In the genomic region with DNA sequence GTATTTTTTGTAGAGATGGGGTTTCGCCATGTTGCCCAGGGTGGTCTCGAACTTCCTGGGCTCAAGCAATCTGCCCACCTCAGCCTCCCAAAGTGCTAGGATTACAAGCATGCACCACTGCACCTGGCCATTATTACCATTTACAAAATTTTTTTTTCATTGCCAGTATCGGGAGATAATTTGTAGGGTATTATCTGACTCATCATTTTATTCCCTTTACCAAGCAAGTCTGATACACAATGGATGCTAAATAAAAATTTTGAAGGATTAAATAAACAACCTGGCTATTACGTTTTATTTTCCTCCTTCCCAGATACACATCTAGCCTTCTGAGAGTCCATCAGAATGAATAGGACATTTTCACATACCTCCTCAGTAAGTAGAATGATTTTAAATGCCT, we compare ENCODE assay signal across 3 cellular contexts.
TF ChIP-seq lines count a peak whose summit lies in the region.

No MANE protein-coding gene starts in this region.

TF ChIP-seq in HepG2, 621 proteins besides CTCF, POLR2A, EP300 and RAD21:
- TF ChIP-seq MAFK (conservative IDR thresholded peaks at IDR 0.05 in 1 of 2, IDR thresholded peaks at IDR 0.05 in 1 of 2; ENCODE audit: low read length in 2 of 2), result peak; percentile 48 to 80; a peak in 3 of 4 replicates
- peak; percentile 64 for TF ChIP-seq MAFF (IDR thresholded peaks at IDR 0.05; ENCODE audit: low read depth, low read length)
- TF ChIP-seq MAFG (CRISPR knock-in tag; IDR thresholded peaks at IDR 0.05), result no peak
TF ChIP-seq in HepG2: peak in this region for 2.

TF ChIP-seq in IMR-90, 13 proteins besides CTCF, POLR2A, EP300 and RAD21:
- TF ChIP-seq RCOR1 (IDR thresholded peaks at IDR 0.05; ENCODE audit: insufficient replicate concordance, low read length) (no peak), BHLHE40 (IDR thresholded peaks at IDR 0.05; ENCODE audit: low read depth, low read length) (no peak), MAFK (IDR thresholded peaks at IDR 0.05; ENCODE audit: low read depth, low read length) (peak; percentile 62), CHD1 (IDR thresholded peaks at IDR 0.05; ENCODE audit: low read depth, low read length) (no peak), CEBPB (IDR thresholded peaks at IDR 0.05; ENCODE audit: low read depth, low read length) (no peak), SMC3 (IDR thresholded peaks at IDR 0.05; ENCODE audit: low read depth, low read length) (no peak)
- TF ChIP-seq, protein P1, sequence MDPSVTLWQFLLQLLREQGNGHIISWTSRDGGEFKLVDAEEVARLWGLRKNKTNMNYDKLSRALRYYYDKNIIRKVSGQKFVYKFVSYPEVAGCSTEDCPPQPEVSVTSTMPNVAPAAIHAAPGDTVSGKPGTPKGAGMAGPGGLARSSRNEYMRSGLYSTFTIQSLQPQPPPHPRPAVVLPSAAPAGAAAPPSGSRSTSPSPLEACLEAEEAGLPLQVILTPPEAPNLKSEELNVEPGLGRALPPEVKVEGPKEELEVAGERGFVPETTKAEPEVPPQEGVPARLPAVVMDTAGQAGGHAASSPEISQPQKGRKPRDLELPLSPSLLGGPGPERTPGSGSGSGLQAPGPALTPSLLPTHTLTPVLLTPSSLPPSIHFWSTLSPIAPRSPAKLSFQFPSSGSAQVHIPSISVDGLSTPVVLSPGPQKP (IDR thresholded peaks at IDR 0.05; ENCODE audit: borderline replicate concordance, low read depth, low read length), result no peak
TF ChIP-seq in IMR-90: peak in this region for 1.

TF ChIP-seq in K562, 482 proteins besides CTCF, POLR2A, EP300 and RAD21:
- TF ChIP-seq C11orf30 (IDR thresholded peaks at IDR 0.05; ENCODE audit: low read depth) (peak; percentile 24; the same call in 1 of the 2 replicates), ZNF184 (CRISPR knock-in tag; IDR thresholded peaks at IDR 0.05) (no peak), MAFK (IDR thresholded peaks at IDR 0.05; ENCODE audit: low read length) (0 out of 2 replicates have a peak, but pooled peaks have one; percentile 8), FOSL1 (tag; conservative IDR thresholded peaks at IDR 0.05) (no peak), MAFG (tag; conservative IDR thresholded peaks at IDR 0.05) (peak; percentile 26; the same call in 1 of the 2 replicates), ELK3 (CRISPR knock-in tag; IDR thresholded peaks at IDR 0.05) (no peak), ZNF224 (CRISPR knock-in tag; IDR thresholded peaks at IDR 0.05) (no peak), ZNF75A (CRISPR knock-in tag; IDR thresholded peaks at IDR 0.05) (no peak), ZNF79 (CRISPR knock-in tag; IDR thresholded peaks at IDR 0.05; ENCODE audit: low read depth) (no peak), MBD1 (CRISPR knock-in tag; IDR thresholded peaks at IDR 0.05) (no peak), ELF2 (CRISPR knock-in tag; IDR thresholded peaks at IDR 0.05) (no peak), ZNF354B (CRISPR knock-in tag; IDR thresholded peaks at IDR 0.05) (no peak), ZNF316 (IDR thresholded peaks at IDR 0.05) (peak; percentile 54)
- TF ChIP-seq, protein P2, sequence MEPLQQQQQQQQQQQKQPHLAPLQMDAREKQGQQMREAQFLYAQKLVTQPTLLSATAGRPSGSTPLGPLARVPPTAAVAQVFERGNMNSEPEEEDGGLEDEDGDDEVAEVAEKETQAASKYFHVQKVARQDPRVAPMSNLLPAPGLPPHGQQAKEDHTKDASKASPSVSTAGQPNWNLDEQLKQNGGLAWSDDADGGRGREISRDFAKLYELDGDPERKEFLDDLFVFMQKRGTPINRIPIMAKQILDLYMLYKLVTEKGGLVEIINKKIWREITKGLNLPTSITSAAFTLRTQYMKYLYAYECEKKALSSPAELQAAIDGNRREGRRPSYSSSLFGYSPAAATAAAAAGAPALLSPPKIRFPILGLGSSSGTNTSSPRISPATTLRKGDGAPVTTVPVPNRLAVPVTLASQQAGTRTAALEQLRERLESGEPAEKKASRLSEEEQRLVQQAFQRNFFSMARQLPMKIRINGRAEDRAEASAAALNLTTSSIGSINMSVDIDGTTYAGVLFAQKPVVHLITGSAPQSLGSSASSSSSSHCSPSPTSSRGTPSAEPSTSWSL (CRISPR knock-in tag; IDR thresholded peaks at IDR 0.05; ENCODE audit: borderline replicate concordance), result no peak
- TF ChIP-seq, protein P3, sequence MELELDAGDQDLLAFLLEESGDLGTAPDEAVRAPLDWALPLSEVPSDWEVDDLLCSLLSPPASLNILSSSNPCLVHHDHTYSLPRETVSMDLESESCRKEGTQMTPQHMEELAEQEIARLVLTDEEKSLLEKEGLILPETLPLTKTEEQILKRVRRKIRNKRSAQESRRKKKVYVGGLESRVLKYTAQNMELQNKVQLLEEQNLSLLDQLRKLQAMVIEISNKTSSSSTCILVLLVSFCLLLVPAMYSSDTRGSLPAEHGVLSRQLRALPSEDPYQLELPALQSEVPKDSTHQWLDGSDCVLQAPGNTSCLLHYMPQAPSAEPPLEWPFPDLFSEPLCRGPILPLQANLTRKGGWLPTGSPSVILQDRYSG (tag; conservative IDR thresholded peaks at IDR 0.05; ENCODE audit: low read depth), result no peak
- TF ChIP-seq, protein P4, sequence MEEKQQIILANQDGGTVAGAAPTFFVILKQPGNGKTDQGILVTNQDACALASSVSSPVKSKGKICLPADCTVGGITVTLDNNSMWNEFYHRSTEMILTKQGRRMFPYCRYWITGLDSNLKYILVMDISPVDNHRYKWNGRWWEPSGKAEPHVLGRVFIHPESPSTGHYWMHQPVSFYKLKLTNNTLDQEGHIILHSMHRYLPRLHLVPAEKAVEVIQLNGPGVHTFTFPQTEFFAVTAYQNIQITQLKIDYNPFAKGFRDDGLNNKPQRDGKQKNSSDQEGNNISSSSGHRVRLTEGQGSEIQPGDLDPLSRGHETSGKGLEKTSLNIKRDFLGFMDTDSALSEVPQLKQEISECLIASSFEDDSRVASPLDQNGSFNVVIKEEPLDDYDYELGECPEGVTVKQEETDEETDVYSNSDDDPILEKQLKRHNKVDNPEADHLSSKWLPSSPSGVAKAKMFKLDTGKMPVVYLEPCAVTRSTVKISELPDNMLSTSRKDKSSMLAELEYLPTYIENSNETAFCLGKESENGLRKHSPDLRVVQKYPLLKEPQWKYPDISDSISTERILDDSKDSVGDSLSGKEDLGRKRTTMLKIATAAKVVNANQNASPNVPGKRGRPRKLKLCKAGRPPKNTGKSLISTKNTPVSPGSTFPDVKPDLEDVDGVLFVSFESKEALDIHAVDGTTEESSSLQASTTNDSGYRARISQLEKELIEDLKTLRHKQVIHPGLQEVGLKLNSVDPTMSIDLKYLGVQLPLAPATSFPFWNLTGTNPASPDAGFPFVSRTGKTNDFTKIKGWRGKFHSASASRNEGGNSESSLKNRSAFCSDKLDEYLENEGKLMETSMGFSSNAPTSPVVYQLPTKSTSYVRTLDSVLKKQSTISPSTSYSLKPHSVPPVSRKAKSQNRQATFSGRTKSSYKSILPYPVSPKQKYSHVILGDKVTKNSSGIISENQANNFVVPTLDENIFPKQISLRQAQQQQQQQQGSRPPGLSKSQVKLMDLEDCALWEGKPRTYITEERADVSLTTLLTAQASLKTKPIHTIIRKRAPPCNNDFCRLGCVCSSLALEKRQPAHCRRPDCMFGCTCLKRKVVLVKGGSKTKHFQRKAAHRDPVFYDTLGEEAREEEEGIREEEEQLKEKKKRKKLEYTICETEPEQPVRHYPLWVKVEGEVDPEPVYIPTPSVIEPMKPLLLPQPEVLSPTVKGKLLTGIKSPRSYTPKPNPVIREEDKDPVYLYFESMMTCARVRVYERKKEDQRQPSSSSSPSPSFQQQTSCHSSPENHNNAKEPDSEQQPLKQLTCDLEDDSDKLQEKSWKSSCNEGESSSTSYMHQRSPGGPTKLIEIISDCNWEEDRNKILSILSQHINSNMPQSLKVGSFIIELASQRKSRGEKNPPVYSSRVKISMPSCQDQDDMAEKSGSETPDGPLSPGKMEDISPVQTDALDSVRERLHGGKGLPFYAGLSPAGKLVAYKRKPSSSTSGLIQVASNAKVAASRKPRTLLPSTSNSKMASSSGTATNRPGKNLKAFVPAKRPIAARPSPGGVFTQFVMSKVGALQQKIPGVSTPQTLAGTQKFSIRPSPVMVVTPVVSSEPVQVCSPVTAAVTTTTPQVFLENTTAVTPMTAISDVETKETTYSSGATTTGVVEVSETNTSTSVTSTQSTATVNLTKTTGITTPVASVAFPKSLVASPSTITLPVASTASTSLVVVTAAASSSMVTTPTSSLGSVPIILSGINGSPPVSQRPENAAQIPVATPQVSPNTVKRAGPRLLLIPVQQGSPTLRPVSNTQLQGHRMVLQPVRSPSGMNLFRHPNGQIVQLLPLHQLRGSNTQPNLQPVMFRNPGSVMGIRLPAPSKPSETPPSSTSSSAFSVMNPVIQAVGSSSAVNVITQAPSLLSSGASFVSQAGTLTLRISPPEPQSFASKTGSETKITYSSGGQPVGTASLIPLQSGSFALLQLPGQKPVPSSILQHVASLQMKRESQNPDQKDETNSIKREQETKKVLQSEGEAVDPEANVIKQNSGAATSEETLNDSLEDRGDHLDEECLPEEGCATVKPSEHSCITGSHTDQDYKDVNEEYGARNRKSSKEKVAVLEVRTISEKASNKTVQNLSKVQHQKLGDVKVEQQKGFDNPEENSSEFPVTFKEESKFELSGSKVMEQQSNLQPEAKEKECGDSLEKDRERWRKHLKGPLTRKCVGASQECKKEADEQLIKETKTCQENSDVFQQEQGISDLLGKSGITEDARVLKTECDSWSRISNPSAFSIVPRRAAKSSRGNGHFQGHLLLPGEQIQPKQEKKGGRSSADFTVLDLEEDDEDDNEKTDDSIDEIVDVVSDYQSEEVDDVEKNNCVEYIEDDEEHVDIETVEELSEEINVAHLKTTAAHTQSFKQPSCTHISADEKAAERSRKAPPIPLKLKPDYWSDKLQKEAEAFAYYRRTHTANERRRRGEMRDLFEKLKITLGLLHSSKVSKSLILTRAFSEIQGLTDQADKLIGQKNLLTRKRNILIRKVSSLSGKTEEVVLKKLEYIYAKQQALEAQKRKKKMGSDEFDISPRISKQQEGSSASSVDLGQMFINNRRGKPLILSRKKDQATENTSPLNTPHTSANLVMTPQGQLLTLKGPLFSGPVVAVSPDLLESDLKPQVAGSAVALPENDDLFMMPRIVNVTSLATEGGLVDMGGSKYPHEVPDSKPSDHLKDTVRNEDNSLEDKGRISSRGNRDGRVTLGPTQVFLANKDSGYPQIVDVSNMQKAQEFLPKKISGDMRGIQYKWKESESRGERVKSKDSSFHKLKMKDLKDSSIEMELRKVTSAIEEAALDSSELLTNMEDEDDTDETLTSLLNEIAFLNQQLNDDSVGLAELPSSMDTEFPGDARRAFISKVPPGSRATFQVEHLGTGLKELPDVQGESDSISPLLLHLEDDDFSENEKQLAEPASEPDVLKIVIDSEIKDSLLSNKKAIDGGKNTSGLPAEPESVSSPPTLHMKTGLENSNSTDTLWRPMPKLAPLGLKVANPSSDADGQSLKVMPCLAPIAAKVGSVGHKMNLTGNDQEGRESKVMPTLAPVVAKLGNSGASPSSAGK (IDR thresholded peaks at IDR 0.05), result no peak
- TF ChIP-seq, protein P5, sequence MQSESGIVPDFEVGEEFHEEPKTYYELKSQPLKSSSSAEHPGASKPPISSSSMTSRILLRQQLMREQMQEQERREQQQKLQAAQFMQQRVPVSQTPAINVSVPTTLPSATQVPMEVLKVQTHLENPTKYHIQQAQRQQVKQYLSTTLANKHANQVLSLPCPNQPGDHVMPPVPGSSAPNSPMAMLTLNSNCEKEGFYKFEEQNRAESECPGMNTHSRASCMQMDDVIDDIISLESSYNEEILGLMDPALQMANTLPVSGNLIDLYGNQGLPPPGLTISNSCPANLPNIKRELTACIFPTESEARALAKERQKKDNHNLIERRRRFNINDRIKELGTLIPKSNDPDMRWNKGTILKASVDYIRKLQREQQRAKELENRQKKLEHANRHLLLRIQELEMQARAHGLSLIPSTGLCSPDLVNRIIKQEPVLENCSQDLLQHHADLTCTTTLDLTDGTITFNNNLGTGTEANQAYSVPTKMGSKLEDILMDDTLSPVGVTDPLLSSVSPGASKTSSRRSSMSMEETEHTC (IDR thresholded peaks at IDR 0.05), result no peak
- TF ChIP-seq, protein P6, sequence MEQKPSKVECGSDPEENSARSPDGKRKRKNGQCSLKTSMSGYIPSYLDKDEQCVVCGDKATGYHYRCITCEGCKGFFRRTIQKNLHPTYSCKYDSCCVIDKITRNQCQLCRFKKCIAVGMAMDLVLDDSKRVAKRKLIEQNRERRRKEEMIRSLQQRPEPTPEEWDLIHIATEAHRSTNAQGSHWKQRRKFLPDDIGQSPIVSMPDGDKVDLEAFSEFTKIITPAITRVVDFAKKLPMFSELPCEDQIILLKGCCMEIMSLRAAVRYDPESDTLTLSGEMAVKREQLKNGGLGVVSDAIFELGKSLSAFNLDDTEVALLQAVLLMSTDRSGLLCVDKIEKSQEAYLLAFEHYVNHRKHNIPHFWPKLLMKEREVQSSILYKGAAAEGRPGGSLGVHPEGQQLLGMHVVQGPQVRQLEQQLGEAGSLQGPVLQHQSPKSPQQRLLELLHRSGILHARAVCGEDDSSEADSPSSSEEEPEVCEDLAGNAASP (IDR thresholded peaks at IDR 0.05), result no peak
